21 cellular contexts compared by ENCODE assay signal in genomic region chr10:114420811-114421485, GRCh38. TPM values are rescaled to one million over a fixed set of nuclear protein-coding genes. Genes with fewer than 3 reads are reported as not detected.
DNase-seq lines count a peak whose midpoint lies in the region; ATAC-seq and TF ChIP-seq lines count a peak whose summit lies in the region.
"Had no signal": no experiment of that assay in that cellular context is flagged by ENCODE, and none has a peak within 500 bp of the region (broad histone marks: within the 10 kb centered on the region; RNA-seq: fewer than 3 reads in every experiment).

No MANE protein-coding gene starts in this region.

- ATAC-seq in GM19467 (IDR thresholded peaks at IDR 0.05; ENCODE audit: unreplicated experiment) (peak; percentile 74), HG03039 (IDR thresholded peaks at IDR 0.05; ENCODE audit: unreplicated experiment) (no peak), HG03139 (IDR thresholded peaks at IDR 0.05; ENCODE audit: unreplicated experiment) (no peak)
- peak; percentile 46 to 63 for ATAC-seq in natural killer cell treated with Interleukin-12 subunit alpha and Interleukin-12 subunit beta and Interleukin-15 and Interleukin-18, amount 100 ng/mL, for 72 hours
- no peak for ATAC-seq in activated CD4-positive, alpha-beta T cell treated with anti-CD3 and anti-CD28 coated beads for 36 hours
- ATAC-seq: heart left ventricle, psoas muscle, Right ventricle myocardium inferior had no signal

- TF ChIP-seq EP300 in Ishikawa (IDR thresholded peaks at IDR 0.05; ENCODE audit: borderline replicate concordance): no peak

- H3K4me3 Mint-ChIP-seq in natural killer cell treated with Interleukin-12 subunit alpha and Interleukin-12 subunit beta and Interleukin-15 and Interleukin-18, amount 100 ng/mL, for 72 hours: no peak overlapping the region
- no peak overlapping the region for H3K4me3 Mint-ChIP-seq in activated CD4-positive, alpha-beta T cell treated with anti-CD3 and anti-CD28 coated beads for 36 hours
- H3K4me3 Mint-ChIP-seq: CD4-positive, CD25-positive, alpha-beta regulatory T cell; central memory CD8-positive, alpha-beta T cell had no signal

- H3K4me1 Mint-ChIP-seq in natural killer cell treated with Interleukin-12 subunit alpha and Interleukin-12 subunit beta and Interleukin-15 and Interleukin-18, amount 100 ng/mL, for 72 hours (ENCODE audit: low read depth in 2 of 2): peaks cover 20 to 26% of the 10 kb centered on the region in 2 donors
- H3K4me1 Mint-ChIP-seq in activated CD4-positive, alpha-beta T cell treated with anti-CD3 and anti-CD28 coated beads for 36 hours: no peaks in the 10 kb centered on the region
- H3K4me1 Mint-ChIP-seq: CD4-positive, CD25-positive, alpha-beta regulatory T cell had no signal

- no peaks in the 10 kb centered on the region for H3K36me3 Mint-ChIP-seq in natural killer cell treated with Interleukin-12 subunit alpha and Interleukin-12 subunit beta and Interleukin-15 and Interleukin-18, amount 100 ng/mL, for 72 hours
- H3K36me3 Mint-ChIP-seq in activated CD4-positive, alpha-beta T cell treated with anti-CD3 and anti-CD28 coated beads for 36 hours (ENCODE audit: low read depth): no peaks in the 10 kb centered on the region
- H3K36me3 Mint-ChIP-seq: CD4-positive, CD25-positive, alpha-beta regulatory T cell had no signal

- intact Hi-C loops in activated CD4-positive, alpha-beta T cell treated with anti-CD3 and anti-CD28 coated beads for 36 hours (cut with DNase I, micrococcal nuclease): no loop called here

- H3K27me3 Mint-ChIP-seq in natural killer cell treated with Interleukin-12 subunit alpha and Interleukin-12 subunit beta and Interleukin-15 and Interleukin-18, amount 100 ng/mL, for 72 hours: peaks cover 10 to 27% of the 10 kb centered on the region in 2 donors
- peaks cover 16% of the 10 kb centered on the region for H3K27me3 Mint-ChIP-seq in activated CD4-positive, alpha-beta T cell treated with anti-CD3 and anti-CD28 coated beads for 36 hours

- DNase-seq in astrocyte of the hippocampus (ENCODE audit: low read depth, low spot score): peak; percentile 31
- no peak for DNase-seq in natural killer cell treated with Interleukin-12 subunit alpha and Interleukin-12 subunit beta and Interleukin-15 and Interleukin-18, amount 100 ng/mL, for 72 hours (ENCODE audit: low spot score)
- no peak for DNase-seq in activated CD4-positive, alpha-beta T cell treated with anti-CD3 and anti-CD28 coated beads for 36 hours
- DNase-seq in OCI-M2 (lab: John Stamatoyannopoulos, UW; ENCODE audit: unreplicated experiment): no peak
- DNase-seq: activated naive CD4-positive, alpha-beta T cell treated with anti-CD3 and anti-CD28 coated beads, Interleukin-2, amount 50 U/mL, for 16 hours; CD4-positive, CD25-positive, alpha-beta regulatory T cell; dermis blood vessel endothelial cell; heart left ventricle; KBM-7; NCI-H146; NCI-H524 treated with DMSO at 0.1 percent for 48 hours; nucleus accumbens; psoas muscle; stimulated activated CD4-positive, alpha-beta T cell treated with anti-CD3 and anti-CD28 coated beads, Interleukin-1b, Interleukin-23, amount 100 ng/mL, for 48 hours; upper lobe of left lung had no signal

- no peak for TF ChIP-seq RAD21 in Ishikawa (IDR thresholded peaks at IDR 0.05; ENCODE audit: low read depth)

- H3K27ac Mint-ChIP-seq in natural killer cell treated with Interleukin-12 subunit alpha and Interleukin-12 subunit beta and Interleukin-15 and Interleukin-18, amount 100 ng/mL, for 72 hours: no peak overlapping the region
- no peak overlapping the region for H3K27ac Mint-ChIP-seq in activated CD4-positive, alpha-beta T cell treated with anti-CD3 and anti-CD28 coated beads for 36 hours
- H3K27ac Mint-ChIP-seq: CD4-positive, CD25-positive, alpha-beta regulatory T cell had no signal

- POLR2A ChIA-PET in activated CD4-positive, alpha-beta T cell treated with anti-CD3 and anti-CD28 coated beads for 36 hours (lab: Charles Lee): no interaction called here

- CTCF ChIA-PET in activated CD4-positive, alpha-beta T cell treated with anti-CD3 and anti-CD28 coated beads for 36 hours (lab: Charles Lee): no interaction called here

- H3K9me3 Mint-ChIP-seq in natural killer cell treated with Interleukin-12 subunit alpha and Interleukin-12 subunit beta and Interleukin-15 and Interleukin-18, amount 100 ng/mL, for 72 hours: no peaks in the 10 kb centered on the region
- H3K9me3 Mint-ChIP-seq in activated CD4-positive, alpha-beta T cell treated with anti-CD3 and anti-CD28 coated beads for 36 hours (ENCODE audit: low read depth): no peaks in the 10 kb centered on the region
- H3K9me3 Mint-ChIP-seq: central memory CD8-positive, alpha-beta T cell had no signal

TF ChIP-seq in Ishikawa, 13 proteins besides CTCF, POLR2A, EP300 and RAD21:
- 0 out of 2 replicates have a peak, but pooled peaks have one; percentile 14 for TF ChIP-seq TEAD4 (IDR thresholded peaks at IDR 0.05)
- TF ChIP-seq USF1 (IDR thresholded peaks at IDR 0.05): no peak

RNA-seq across cellular contexts. Expression of gene AFAP1L2, which starts 16.6 kb away (rescaled TPM):
- total RNA-seq in natural killer cell treated with Interleukin-12 subunit alpha and Interleukin-12 subunit beta and Interleukin-15 and Interleukin-18, amount 100 ng/mL, for 72 hours: 1 to 10 TPM; 1.3 to 8.8 TPM
- 1 to 10 TPM; 1.4 to 2.0 TPM for total RNA-seq in activated CD4-positive, alpha-beta T cell treated with anti-CD3 and anti-CD28 coated beads for 36 hours

Comparison
In these comparisons a context has a peak if more than half of its experiments do, and no peak if none do; other contexts are left out.
1. ATAC-seq: peak in GM19467 (single experiment) and natural killer cell treated with Interleukin-12 subunit alpha and Interleukin-12 subunit beta and Interleukin-15 and Interleukin-18, amount 100 ng/mL, for 72 hours (2 of 2); none in activated CD4-positive, alpha-beta T cell treated with anti-CD3 and anti-CD28 coated beads for 36 hours (single experiment), HG03039 (single experiment) and HG03139 (single experiment).